In genomic region chr16:3611145-3611977, GRCh38 we compare ENCODE assay signal across 8 cellular contexts. TPM values are rescaled to one million over a fixed set of nuclear protein-coding genes. Genes with fewer than 3 reads are reported as not detected.
A peak's percentile ranks its signal among the peaks of the same experiment; 100 is the strongest.
DNase-seq lines count a peak whose midpoint lies in the region; ATAC-seq, FAIRE-seq and TF ChIP-seq lines count a peak whose summit lies in the region.

SLX4 (minus strand) TSS chr16:3611606; CDS start chr16:3608964, 2,642 bp downstream.

- peak within 1 kb of the TSS; percentile 66 to 76 for H3K4me3 ChIP-seq in uterus

- intact Hi-C loops in T-helper 2 cell treated with Interferon-gamma antibody and Interleukin-4, amounts not matched to agents 100 ng/mL and 5 ng/mL, for 36 hours (cut with micrococcal nuclease), result loop anchor here (1.0 to 10.0 kb wide), 4 partner anchors 32 to 661 kb away; partner anchors contain the start of genes CREBBP, TFAP4 and ZNF263
- intact Hi-C loops in uterus (cut with DNase I; ENCODE audit: low total_unique reads), result no loop called here

- DNase-seq in GM18507 (ENCODE audit: extremely low spot score, insufficient read length, low read depth) (peak; percentile 100), NCI-H1930 (lab: John Stamatoyannopoulos, UW) (peak; percentile 88 to 98), anterior cingulate cortex (lab: John Stamatoyannopoulos, UW) (peak in 57 of 58 donors; percentile 26 to 88 (median 78)), hepatic stellate cell (ENCODE audit: low spot score) (peak; percentile 100), putamen (ENCODE audit: low spot score) (peak; percentile 89), uterus (peak; percentile 85 to 91)

- no peak for TF ChIP-seq CTCF in uterus (IDR thresholded peaks at IDR 0.05)

- no peaks in the 10 kb centered on the region for H3K27me3 ChIP-seq in uterus

- peak; percentile 89 for FAIRE-seq in GM18507 (lab: Jason Lieb, UNC)

- peak within 1 kb of the TSS; percentile 24 to 85 for H3K27ac ChIP-seq in uterus

- peak; percentile 76 to 82 for TF ChIP-seq POLR2A in uterus (IDR thresholded peaks at IDR 0.05)

- peak; percentile 80 for ATAC-seq in HG02973 (IDR thresholded peaks at IDR 0.05; ENCODE audit: unreplicated experiment)

- no peaks in the 10 kb centered on the region for H3K36me3 ChIP-seq in uterus

- H3K9me3 ChIP-seq in uterus, result no peaks in the 10 kb centered on the region

- peaks cover 0 to 14% of the 10 kb centered on the region in 2 donors for H3K4me1 ChIP-seq in uterus

RNA-seq across cellular contexts. Expression of gene SLX4, which starts in this region (rescaled TPM):
- total RNA-seq in T-helper 2 cell treated with Interferon-gamma antibody and Interleukin-4, amounts not matched to agents 100 ng/mL and 5 ng/mL, for 36 hours, result 12.4 and 13.9 TPM in 2 replicates
- total RNA-seq in uterus, result 1 to 10 TPM; 1.2 to 6.2 (median 4.8) TPM

Comparison
In these comparisons a context has a peak if more than half of its experiments do, and no peak if none do; other contexts are left out.
1. Peak in every context shown above with its lines: DNase-seq, ATAC-seq, H3K4me3 ChIP-seq and H3K27ac ChIP-seq.